1 cellular context compared by ENCODE assay signal in the genomic region with DNA sequence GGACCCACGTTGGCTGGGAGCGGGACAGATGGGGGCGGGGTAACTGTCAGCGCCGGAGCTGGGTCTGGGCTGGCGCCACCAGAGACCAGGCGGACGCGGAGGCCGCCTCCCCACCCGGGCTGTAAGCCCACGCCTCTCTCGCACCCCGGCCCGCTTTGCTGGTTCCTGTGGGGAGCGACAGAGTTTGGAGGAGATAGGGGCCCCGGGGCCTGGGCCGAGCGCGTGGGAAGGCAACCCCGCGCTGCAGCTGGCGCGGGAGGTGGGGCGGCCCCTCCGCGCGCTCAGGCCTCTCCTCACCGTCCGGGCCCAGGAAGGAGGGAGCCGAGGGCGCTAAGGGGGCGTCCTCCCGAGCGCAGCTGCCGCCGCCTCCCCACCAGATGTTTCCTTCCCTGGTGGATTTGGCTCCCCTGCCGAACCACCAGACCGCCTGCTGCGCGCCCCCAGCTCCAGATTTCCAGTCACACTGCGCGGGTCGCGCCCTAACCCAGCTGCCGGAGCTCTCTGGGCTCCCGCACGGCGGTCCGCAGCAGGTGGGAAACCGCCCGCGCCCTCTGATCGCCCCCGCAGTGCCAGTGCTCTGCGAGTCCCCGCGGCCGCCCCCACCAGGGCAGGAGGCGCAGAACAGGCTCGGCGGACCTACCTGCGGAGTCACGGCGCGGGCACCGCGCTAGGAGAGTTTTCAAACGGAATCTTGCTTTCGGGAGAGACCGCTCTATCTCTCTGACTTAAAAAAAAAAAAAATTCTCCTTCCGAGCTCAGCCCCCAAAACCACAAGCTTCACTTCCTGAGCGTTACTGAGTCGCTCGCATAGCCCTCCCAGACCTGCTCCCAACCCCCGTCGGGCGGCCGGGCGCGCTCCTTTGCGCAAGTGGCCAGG.
TF ChIP-seq lines count a peak whose summit lies in the region.

No MANE protein-coding gene starts in this region.

TF ChIP-seq in HepG2, 621 proteins besides CTCF, POLR2A, EP300 and RAD21 (continued from another document and continues in another):
- TF ChIP-seq, protein P1, sequence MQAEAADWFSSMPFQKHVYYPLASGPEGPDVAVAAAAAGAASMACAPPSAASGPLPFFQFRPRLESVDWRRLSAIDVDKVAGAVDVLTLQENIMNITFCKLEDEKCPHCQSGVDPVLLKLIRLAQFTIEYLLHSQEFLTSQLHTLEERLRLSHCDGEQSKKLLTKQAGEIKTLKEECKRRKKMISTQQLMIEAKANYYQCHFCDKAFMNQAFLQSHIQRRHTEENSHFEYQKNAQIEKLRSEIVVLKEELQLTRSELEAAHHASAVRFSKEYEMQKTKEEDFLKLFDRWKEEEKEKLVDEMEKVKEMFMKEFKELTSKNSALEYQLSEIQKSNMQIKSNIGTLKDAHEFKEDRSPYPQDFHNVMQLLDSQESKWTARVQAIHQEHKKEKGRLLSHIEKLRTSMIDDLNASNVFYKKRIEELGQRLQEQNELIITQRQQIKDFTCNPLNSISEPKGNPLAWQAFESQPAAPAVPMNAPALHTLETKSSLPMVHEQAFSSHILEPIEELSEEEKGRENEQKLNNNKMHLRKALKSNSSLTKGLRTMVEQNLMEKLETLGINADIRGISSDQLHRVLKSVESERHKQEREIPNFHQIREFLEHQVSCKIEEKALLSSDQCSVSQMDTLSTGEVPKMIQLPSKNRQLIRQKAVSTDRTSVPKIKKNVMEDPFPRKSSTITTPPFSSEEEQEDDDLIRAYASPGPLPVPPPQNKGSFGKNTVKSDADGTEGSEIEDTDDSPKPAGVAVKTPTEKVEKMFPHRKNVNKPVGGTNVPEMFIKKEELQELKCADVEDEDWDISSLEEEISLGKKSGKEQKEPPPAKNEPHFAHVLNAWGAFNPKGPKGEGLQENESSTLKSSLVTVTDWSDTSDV (CRISPR knock-in tag; IDR thresholded peaks at IDR 0.05): 0 out of 2 replicates have a peak, but pooled peaks have one; percentile 55
- TF ChIP-seq ZFX (CRISPR knock-in tag; IDR thresholded peaks at IDR 0.05; ENCODE audit: low read depth) (no peak), MBD4 (IDR thresholded peaks at IDR 0.05; ENCODE audit: borderline replicate concordance, low read length) (no peak), ZNF343 (CRISPR knock-in tag; IDR thresholded peaks at IDR 0.05) (no peak), HDAC6 (IDR thresholded peaks at IDR 0.05; ENCODE audit: low read depth, low read length) (no peak), NCOA1 (CRISPR knock-in tag; IDR thresholded peaks at IDR 0.05) (0 out of 2 replicates have a peak, but pooled peaks have one; percentile 20), BORCS8-MEF2B (CRISPR knock-in tag; IDR thresholded peaks at IDR 0.05) (peak; percentile 62; the same call in 1 of the 2 replicates), ZNF34 (CRISPR knock-in tag; IDR thresholded peaks at IDR 0.05; ENCODE audit: borderline replicate concordance) (no peak; the same call in 1 of the 2 replicates), ZNF547 (CRISPR knock-in tag; IDR thresholded peaks at IDR 0.05) (no peak), SPEN (CRISPR knock-in tag; IDR thresholded peaks at IDR 0.05; ENCODE audit: low read depth) (no peak), NRL (CRISPR knock-in tag; IDR thresholded peaks at IDR 0.05; ENCODE audit: borderline replicate concordance) (no peak; the same call in 1 of the 2 replicates), ZNF24 (IDR thresholded peaks at IDR 0.05) (no peak), KLF12 (CRISPR knock-in tag; IDR thresholded peaks at IDR 0.05; ENCODE audit: borderline replicate concordance) (peak; percentile 67; the same call in 1 of the 2 replicates), NFYB (CRISPR knock-in tag; IDR thresholded peaks at IDR 0.05) (no peak), ZEB1 (IDR thresholded peaks at IDR 0.05; ENCODE audit: insufficient replicate concordance, low read depth) (no peak)
- TF ChIP-seq, protein P2, sequence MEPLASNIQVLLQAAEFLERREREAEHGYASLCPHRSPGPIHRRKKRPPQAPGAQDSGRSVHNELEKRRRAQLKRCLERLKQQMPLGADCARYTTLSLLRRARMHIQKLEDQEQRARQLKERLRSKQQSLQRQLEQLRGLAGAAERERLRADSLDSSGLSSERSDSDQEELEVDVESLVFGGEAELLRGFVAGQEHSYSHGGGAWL (CRISPR knock-in tag; IDR thresholded peaks at IDR 0.05): peak; percentile 41; the same call in 1 of the 2 replicates
- TF ChIP-seq, protein P3, sequence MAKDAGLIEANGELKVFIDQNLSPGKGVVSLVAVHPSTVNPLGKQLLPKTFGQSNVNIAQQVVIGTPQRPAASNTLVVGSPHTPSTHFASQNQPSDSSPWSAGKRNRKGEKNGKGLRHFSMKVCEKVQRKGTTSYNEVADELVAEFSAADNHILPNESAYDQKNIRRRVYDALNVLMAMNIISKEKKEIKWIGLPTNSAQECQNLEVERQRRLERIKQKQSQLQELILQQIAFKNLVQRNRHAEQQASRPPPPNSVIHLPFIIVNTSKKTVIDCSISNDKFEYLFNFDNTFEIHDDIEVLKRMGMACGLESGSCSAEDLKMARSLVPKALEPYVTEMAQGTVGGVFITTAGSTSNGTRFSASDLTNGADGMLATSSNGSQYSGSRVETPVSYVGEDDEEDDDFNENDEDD (CRISPR knock-in tag; IDR thresholded peaks at IDR 0.05; ENCODE audit: borderline replicate concordance): peak; percentile 44; the same call in 1 of the 2 replicates
- TF ChIP-seq, protein P4, sequence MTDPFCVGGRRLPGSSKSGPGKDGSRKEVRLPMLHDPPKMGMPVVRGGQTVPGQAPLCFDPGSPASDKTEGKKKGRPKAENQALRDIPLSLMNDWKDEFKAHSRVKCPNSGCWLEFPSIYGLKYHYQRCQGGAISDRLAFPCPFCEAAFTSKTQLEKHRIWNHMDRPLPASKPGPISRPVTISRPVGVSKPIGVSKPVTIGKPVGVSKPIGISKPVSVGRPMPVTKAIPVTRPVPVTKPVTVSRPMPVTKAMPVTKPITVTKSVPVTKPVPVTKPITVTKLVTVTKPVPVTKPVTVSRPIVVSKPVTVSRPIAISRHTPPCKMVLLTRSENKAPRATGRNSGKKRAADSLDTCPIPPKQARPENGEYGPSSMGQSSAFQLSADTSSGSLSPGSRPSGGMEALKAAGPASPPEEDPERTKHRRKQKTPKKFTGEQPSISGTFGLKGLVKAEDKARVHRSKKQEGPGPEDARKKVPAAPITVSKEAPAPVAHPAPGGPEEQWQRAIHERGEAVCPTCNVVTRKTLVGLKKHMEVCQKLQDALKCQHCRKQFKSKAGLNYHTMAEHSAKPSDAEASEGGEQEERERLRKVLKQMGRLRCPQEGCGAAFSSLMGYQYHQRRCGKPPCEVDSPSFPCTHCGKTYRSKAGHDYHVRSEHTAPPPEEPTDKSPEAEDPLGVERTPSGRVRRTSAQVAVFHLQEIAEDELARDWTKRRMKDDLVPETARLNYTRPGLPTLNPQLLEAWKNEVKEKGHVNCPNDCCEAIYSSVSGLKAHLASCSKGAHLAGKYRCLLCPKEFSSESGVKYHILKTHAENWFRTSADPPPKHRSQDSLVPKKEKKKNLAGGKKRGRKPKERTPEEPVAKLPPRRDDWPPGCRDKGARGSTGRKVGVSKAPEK (CRISPR knock-in tag; IDR thresholded peaks at IDR 0.05; ENCODE audit: borderline replicate concordance): peak; percentile 77; the same call in 1 of the 2 replicates
- TF ChIP-seq, protein P5, sequence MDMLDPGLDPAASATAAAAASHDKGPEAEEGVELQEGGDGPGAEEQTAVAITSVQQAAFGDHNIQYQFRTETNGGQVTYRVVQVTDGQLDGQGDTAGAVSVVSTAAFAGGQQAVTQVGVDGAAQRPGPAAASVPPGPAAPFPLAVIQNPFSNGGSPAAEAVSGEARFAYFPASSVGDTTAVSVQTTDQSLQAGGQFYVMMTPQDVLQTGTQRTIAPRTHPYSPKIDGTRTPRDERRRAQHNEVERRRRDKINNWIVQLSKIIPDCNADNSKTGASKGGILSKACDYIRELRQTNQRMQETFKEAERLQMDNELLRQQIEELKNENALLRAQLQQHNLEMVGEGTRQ (IDR thresholded peaks at IDR 0.05; ENCODE audit: low read depth, low read length): no peak
- TF ChIP-seq, protein P5 (CRISPR knock-in tag; IDR thresholded peaks at IDR 0.05; ENCODE audit: borderline replicate concordance): no peak
- TF ChIP-seq, protein P6, sequence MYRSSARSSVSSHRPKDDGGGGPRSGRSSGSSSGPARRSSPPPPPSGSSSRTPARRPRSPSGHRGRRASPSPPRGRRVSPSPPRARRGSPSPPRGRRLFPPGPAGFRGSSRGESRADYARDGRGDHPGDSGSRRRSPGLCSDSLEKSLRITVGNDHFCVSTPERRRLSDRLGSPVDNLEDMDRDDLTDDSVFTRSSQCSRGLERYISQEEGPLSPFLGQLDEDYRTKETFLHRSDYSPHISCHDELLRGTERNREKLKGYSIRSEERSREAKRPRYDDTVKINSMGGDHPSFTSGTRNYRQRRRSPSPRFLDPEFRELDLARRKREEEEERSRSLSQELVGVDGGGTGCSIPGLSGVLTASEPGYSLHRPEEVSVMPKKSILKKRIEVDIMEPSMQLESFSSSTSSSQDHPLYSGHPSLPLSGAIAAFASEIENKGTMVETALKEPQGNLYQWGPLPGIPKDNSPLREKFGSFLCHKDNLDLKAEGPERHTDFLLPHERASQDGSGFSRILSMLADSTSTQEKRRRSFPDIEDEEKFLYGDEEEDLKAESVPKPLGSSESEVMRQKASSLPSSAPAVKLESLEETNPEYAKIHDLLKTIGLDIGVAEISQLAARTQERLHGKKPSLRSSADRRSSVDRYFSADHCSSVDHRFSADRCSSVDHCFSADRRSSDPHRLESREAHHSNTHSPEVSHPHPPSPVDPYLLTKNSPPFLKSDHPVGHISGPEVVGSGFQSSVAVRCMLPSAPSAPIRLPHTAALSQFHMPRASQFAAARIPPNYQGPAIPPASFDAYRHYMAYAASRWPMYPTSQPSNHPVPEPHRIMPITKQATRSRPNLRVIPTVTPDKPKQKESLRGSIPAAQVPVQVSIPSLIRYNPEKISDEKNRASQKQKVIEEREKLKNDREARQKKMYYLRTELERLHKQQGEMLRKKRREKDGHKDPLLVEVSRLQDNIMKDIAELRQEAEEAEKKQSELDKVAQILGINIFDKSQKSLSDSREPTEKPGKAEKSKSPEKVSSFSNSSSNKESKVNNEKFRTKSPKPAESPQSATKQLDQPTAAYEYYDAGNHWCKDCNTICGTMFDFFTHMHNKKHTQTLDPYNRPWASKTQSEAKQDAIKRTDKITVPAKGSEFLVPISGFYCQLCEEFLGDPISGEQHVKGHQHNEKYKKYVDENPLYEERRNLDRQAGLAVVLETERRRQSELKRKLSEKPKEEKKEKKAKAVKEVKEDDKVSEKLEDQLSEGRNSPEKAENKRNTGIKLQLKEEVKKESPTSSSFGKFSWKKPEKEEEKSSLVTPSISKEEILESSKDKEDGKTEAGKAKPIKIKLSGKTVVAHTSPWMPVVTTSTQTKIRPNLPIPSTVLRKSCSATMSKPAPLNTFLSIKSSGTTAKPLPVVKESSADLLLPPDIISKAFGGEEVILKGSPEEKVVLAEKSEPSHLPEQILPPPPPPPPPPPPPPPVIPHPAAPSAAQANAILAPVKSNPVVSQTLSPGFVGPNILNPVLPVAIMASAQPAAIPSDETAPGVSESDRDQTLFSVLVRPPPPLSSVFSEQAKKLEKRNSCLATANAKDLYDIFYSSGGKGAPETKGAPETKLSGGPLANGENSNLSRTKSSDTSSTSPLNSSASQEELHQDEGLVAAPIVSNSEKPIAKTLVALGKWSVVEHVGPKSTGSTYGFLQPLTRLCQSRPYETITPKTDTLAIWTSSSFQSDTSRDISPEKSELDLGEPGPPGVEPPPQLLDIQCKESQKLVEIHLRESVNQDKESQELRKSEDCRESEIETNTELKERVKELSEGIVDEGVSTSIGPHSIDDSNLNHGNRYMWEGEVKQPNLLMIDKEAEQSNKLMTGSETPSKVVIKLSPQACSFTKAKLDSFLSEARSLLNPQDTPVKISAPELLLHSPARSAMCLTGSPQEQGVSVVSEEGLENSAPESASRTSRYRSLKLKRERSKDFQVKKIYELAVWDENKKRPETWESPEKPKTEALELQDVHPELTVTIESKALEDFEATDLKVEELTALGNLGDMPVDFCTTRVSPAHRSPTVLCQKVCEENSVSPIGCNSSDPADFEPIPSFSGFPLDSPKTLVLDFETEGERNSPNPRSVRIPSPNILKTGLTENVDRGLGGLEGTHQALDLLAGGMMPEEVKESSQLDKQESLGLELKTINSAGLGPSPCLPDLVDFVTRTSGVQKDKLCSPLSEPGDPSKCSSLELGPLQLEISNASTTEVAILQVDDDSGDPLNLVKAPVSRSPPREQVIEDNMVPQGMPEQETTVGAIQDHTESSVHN (CRISPR knock-in tag; IDR thresholded peaks at IDR 0.05): no peak
- TF ChIP-seq, protein P7, sequence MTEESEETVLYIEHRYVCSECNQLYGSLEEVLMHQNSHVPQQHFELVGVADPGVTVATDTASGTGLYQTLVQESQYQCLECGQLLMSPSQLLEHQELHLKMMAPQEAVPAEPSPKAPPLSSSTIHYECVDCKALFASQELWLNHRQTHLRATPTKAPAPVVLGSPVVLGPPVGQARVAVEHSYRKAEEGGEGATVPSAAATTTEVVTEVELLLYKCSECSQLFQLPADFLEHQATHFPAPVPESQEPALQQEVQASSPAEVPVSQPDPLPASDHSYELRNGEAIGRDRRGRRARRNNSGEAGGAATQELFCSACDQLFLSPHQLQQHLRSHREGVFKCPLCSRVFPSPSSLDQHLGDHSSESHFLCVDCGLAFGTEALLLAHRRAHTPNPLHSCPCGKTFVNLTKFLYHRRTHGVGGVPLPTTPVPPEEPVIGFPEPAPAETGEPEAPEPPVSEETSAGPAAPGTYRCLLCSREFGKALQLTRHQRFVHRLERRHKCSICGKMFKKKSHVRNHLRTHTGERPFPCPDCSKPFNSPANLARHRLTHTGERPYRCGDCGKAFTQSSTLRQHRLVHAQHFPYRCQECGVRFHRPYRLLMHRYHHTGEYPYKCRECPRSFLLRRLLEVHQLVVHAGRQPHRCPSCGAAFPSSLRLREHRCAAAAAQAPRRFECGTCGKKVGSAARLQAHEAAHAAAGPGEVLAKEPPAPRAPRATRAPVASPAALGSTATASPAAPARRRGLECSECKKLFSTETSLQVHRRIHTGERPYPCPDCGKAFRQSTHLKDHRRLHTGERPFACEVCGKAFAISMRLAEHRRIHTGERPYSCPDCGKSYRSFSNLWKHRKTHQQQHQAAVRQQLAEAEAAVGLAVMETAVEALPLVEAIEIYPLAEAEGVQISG (CRISPR knock-in tag; IDR thresholded peaks at IDR 0.05): peak; percentile 98
- TF ChIP-seq, protein P8, sequence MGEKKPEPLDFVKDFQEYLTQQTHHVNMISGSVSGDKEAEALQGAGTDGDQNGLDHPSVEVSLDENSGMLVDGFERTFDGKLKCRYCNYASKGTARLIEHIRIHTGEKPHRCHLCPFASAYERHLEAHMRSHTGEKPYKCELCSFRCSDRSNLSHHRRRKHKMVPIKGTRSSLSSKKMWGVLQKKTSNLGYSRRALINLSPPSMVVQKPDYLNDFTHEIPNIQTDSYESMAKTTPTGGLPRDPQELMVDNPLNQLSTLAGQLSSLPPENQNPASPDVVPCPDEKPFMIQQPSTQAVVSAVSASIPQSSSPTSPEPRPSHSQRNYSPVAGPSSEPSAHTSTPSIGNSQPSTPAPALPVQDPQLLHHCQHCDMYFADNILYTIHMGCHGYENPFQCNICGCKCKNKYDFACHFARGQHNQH (CRISPR knock-in tag; IDR thresholded peaks at IDR 0.05): no peak
